ENCODE assay signal across 15 cellular contexts in the genomic region with DNA sequence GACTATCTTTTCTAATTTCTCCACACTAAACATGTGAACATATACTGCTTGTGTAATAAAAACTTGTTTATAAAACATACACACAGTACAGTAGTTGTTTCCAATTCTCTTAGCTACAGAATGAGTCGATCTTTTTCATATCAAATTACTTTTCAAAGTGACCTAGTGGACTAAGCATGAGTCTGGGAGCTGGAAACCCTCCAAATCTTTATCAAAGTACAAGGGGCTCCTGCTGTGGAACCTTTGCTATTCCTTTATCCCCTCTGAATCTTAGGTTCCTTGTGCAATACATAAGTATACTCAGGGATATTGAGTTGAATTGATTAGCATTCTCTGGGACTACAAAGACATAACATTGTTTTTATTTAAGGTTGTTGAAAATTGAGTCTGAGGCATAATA. TPM values are rescaled to one million over a fixed set of nuclear protein-coding genes. Genes with fewer than 3 reads are reported as not detected.
DNase-seq lines count a peak whose midpoint lies in the region; ATAC-seq and TF ChIP-seq lines count a peak whose summit lies in the region.
"Had no signal": no experiment of that assay in that cellular context is flagged by ENCODE, and none has a peak within 500 bp of the region (broad histone marks: within the 10 kb centered on the region; RNA-seq: fewer than 3 reads in every experiment).

No MANE protein-coding gene starts in this region.

- TF ChIP-seq RAD21 in HCT116 (IDR thresholded peaks at IDR 0.05; ENCODE audit: low read depth): no peak

- no peak overlapping the region for H3K27ac ChIP-seq in HCT116 (ENCODE audit: low read depth, low read length)
- no peak overlapping the region for H3K27ac ChIP-seq in PC-3 (ENCODE audit: low read length)

- H3K27ac Mint-ChIP-seq in activated naive CD8-positive, alpha-beta T cell treated with anti-CD3 and anti-CD28 coated beads, Interleukin-2, amount 50 U/mL, for 24 hours: no peak overlapping the region

- H3K9me3 Mint-ChIP-seq in activated naive CD8-positive, alpha-beta T cell treated with anti-CD3 and anti-CD28 coated beads, Interleukin-2, amount 50 U/mL, for 24 hours: no peaks in the 10 kb centered on the region

- BruUV-seq in HCT116 (replicated peaks; lab: Mats Ljungman, UMichigan): no TSS peak
- BruUV-seq in PC-3 (replicated peaks; lab: Mats Ljungman, UMichigan): no TSS peak

- intact Hi-C loops in HCT116 (cut with micrococcal nuclease) (no loop called here), PC-3 (cut with micrococcal nuclease) (no loop called here)

- peaks cover 64% of the 10 kb centered on the region for H3K4me1 Mint-ChIP-seq in activated naive CD8-positive, alpha-beta T cell treated with anti-CD3 and anti-CD28 coated beads, Interleukin-2, amount 50 U/mL, for 24 hours

- no peaks in the 10 kb centered on the region for H3K9me2 ChIP-seq in HCT116 (ENCODE audit: insufficient read depth)
- no peaks in the 10 kb centered on the region for H3K9me2 ChIP-seq in PC-3 (replicated peaks; ENCODE audit: low read length)

- no peaks in the 10 kb centered on the region for H3K27me3 Mint-ChIP-seq in activated naive CD8-positive, alpha-beta T cell treated with anti-CD3 and anti-CD28 coated beads, Interleukin-2, amount 50 U/mL, for 24 hours

- H3K9ac ChIP-seq in HCT116 (ENCODE audit: low read length) (no peak overlapping the region), PC-3 (ENCODE audit: low read length) (no peak overlapping the region)

- no peak overlapping the region for H3K4me2 ChIP-seq in HCT116 (ENCODE audit: low read length)
- no peak overlapping the region for H3K4me2 ChIP-seq in PC-3 (ENCODE audit: low read length)

- TF ChIP-seq CTCF in HCT116 (IDR thresholded peaks at IDR 0.05 in 2 of 3, conservative IDR thresholded peaks at IDR 0.05 in 1 of 3; ENCODE audit: borderline replicate concordance in 1 of 3, insufficient read depth in 1 of 3, low read depth in 2 of 3, low read length in 2 of 3) (no peak), PC-3 (conservative IDR thresholded peaks at IDR 0.05; ENCODE audit: low read depth, low read length) (no peak)

- DNase-seq in HCT116 (ENCODE audit: low read depth, low spot score): no peak
- peak; percentile 22 for DNase-seq in PC-3
- DNase-seq in brain pericyte (ENCODE audit: low read depth, low spot score): peak; percentile 16
- peak; percentile 31 for DNase-seq in smooth muscle cell of the brain vasculature (ENCODE audit: low read depth, low spot score)
- no peak for DNase-seq in activated naive CD8-positive, alpha-beta T cell treated with anti-CD3 and anti-CD28 coated beads, Interleukin-2, amount 50 U/mL, for 24 hours
- DNase-seq: ACHN; Calu3; CD4-positive, CD25-positive, alpha-beta regulatory T cell; DND-41; NCI-H1436 treated with DMSO at 0.1 percent for 48 hours; NCI-H2081; NCI-H2227 treated with DMSO at 0.1 percent for 48 hours; NCI-H526 treated with DMSO at 0.1 percent for 48 hours had no signal

- RAD21 ChIA-PET in HCT116 (lab: Charles Lee; ENCODE audit: low non-redundant PET in 1 of 2, low total read pairs in 2 of 2, uncharacterized antibody in 2 of 2, unreplicated experiment in 2 of 2): no interaction called here

- H3K9me3 ChIP-seq in HCT116 (ENCODE audit: control insufficient read depth in 1 of 2, insufficient read depth in 1 of 2, low read depth in 1 of 2, low read length in 2 of 2) (no peaks in the 10 kb centered on the region), PC-3 (ENCODE audit: low read length) (no peaks in the 10 kb centered on the region)

- POLR2A ChIA-PET in HCT116 (lab: Charles Lee) (no interaction called here), PC-3 (lab: Charles Lee; ENCODE audit: unreplicated experiment) (interaction anchor here (0.5 kb wide), 1 partner anchor 18 kb away, joined by 3 read pairs; no protein-coding TSS in a partner anchor)

- H3K4me1 ChIP-seq in HCT116 (ENCODE audit: control insufficient read depth in 1 of 2, insufficient read depth in 2 of 2, low read length in 2 of 2) (peaks cover 0 to 5% of the 10 kb centered on the region in 2 experiments; a peak in 1 of 4 replicates), PC-3 (ENCODE audit: insufficient read depth, low read length) (no peaks in the 10 kb centered on the region)

- no peaks in the 10 kb centered on the region for H3K79me2 ChIP-seq in HCT116 (ENCODE audit: insufficient read depth, low read length)
- H3K79me2 ChIP-seq in PC-3 (ENCODE audit: low read length): no peaks in the 10 kb centered on the region

- no peak overlapping the region for H3K4me3 ChIP-seq in HCT116 (replicated peaks in 1 of 2; ENCODE audit: low read depth in 1 of 2, low read length in 2 of 2)
- H3K4me3 ChIP-seq in PC-3 (ENCODE audit: low read length): no peak overlapping the region

- no peak for ATAC-seq in HCT116
- no peak for ATAC-seq in PC-3
- no peak for ATAC-seq in activated naive CD8-positive, alpha-beta T cell treated with anti-CD3 and anti-CD28 coated beads, Interleukin-2, amount 50 U/mL, for 24 hours
- no peak for ATAC-seq in HG03045 (IDR thresholded peaks at IDR 0.05; ENCODE audit: unreplicated experiment)
- ATAC-seq in GM19463 (IDR thresholded peaks at IDR 0.05; ENCODE audit: unreplicated experiment): no peak

- no peaks in the 10 kb centered on the region for H3F3A ChIP-seq in PC-3 (ENCODE audit: low read length, unreplicated experiment)

- H4K20me1 ChIP-seq in HCT116 (ENCODE audit: insufficient read depth) (no peaks in the 10 kb centered on the region), PC-3 (ENCODE audit: low read length) (no peaks in the 10 kb centered on the region)

- CTCF ChIA-PET in HCT116 (lab: Charles Lee) (no interaction called here), PC-3 (lab: Charles Lee) (no interaction called here)

- TF ChIP-seq POLR2A in HCT116 (IDR thresholded peaks at IDR 0.05; ENCODE audit: borderline replicate concordance, extremely low read depth, insufficient read depth, insufficient read length): no peak

- H2AFZ ChIP-seq in HCT116 (ENCODE audit: low read depth, low read length, poor library complexity, severe bottlenecking) (peak overlapping the region; percentile 10), PC-3 (ENCODE audit: low read length) (no peak overlapping the region)

- H3K36me3 Mint-ChIP-seq in activated naive CD8-positive, alpha-beta T cell treated with anti-CD3 and anti-CD28 coated beads, Interleukin-2, amount 50 U/mL, for 24 hours (ENCODE audit: low read depth): no peaks in the 10 kb centered on the region
- H3K36me3 Mint-ChIP-seq: CD4-positive, CD25-positive, alpha-beta regulatory T cell had no signal

- no peak overlapping the region for H3K4me3 Mint-ChIP-seq in activated naive CD8-positive, alpha-beta T cell treated with anti-CD3 and anti-CD28 coated beads, Interleukin-2, amount 50 U/mL, for 24 hours
- H3K4me3 Mint-ChIP-seq: CD4-positive, CD25-positive, alpha-beta regulatory T cell had no signal

- no peaks in the 10 kb centered on the region for H3K36me3 ChIP-seq in HCT116 (ENCODE audit: control insufficient read depth in 1 of 2, insufficient read depth in 2 of 2, low read length in 2 of 2)
- no peaks in the 10 kb centered on the region for H3K36me3 ChIP-seq in PC-3 (ENCODE audit: low read depth, low read length)

- H3K27me3 ChIP-seq in HCT116 (ENCODE audit: insufficient read depth, low read length) (no peaks in the 10 kb centered on the region), PC-3 (ENCODE audit: low read length) (no peaks in the 10 kb centered on the region)

TF ChIP-seq in HCT116, 20 proteins besides CTCF, POLR2A, EP300 and RAD21 (continues in another document):
- TF ChIP-seq EZH2 (IDR thresholded peaks at IDR 0.05): no peak
- no peak for TF ChIP-seq EZH2phosphoT487 (IDR thresholded peaks at IDR 0.05; ENCODE audit: borderline replicate concordance)
- TF ChIP-seq CEBPB (IDR thresholded peaks at IDR 0.05; ENCODE audit: low read depth): no peak
- TF ChIP-seq, protein P1, sequence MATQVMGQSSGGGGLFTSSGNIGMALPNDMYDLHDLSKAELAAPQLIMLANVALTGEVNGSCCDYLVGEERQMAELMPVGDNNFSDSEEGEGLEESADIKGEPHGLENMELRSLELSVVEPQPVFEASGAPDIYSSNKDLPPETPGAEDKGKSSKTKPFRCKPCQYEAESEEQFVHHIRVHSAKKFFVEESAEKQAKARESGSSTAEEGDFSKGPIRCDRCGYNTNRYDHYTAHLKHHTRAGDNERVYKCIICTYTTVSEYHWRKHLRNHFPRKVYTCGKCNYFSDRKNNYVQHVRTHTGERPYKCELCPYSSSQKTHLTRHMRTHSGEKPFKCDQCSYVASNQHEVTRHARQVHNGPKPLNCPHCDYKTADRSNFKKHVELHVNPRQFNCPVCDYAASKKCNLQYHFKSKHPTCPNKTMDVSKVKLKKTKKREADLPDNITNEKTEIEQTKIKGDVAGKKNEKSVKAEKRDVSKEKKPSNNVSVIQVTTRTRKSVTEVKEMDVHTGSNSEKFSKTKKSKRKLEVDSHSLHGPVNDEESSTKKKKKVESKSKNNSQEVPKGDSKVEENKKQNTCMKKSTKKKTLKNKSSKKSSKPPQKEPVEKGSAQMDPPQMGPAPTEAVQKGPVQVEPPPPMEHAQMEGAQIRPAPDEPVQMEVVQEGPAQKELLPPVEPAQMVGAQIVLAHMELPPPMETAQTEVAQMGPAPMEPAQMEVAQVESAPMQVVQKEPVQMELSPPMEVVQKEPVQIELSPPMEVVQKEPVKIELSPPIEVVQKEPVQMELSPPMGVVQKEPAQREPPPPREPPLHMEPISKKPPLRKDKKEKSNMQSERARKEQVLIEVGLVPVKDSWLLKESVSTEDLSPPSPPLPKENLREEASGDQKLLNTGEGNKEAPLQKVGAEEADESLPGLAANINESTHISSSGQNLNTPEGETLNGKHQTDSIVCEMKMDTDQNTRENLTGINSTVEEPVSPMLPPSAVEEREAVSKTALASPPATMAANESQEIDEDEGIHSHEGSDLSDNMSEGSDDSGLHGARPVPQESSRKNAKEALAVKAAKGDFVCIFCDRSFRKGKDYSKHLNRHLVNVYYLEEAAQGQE (IDR thresholded peaks at IDR 0.05; ENCODE audit: low read depth): no peak
- TF ChIP-seq, protein P2, sequence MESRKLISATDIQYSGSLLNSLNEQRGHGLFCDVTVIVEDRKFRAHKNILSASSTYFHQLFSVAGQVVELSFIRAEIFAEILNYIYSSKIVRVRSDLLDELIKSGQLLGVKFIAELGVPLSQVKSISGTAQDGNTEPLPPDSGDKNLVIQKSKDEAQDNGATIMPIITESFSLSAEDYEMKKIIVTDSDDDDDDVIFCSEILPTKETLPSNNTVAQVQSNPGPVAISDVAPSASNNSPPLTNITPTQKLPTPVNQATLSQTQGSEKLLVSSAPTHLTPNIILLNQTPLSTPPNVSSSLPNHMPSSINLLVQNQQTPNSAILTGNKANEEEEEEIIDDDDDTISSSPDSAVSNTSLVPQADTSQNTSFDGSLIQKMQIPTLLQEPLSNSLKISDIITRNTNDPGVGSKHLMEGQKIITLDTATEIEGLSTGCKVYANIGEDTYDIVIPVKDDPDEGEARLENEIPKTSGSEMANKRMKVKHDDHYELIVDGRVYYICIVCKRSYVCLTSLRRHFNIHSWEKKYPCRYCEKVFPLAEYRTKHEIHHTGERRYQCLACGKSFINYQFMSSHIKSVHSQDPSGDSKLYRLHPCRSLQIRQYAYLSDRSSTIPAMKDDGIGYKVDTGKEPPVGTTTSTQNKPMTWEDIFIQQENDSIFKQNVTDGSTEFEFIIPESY (IDR thresholded peaks at IDR 0.05; ENCODE audit: extremely low read depth, insufficient replicate concordance, low read length): no peak
- TF ChIP-seq ELF1 (IDR thresholded peaks at IDR 0.05; ENCODE audit: borderline replicate concordance, low read depth): no peak

RNA-seq across cellular contexts. Expression of a gene that starts 48.7 kb away (rescaled TPM):
- total RNA-seq in HCT116 (2021; ENCODE audit: unreplicated experiment) (56.7 TPM), PC-3 (2014; rRNA removed) (14.7 and 18.5 TPM in 2 replicates)
- 27.9 and 35.0 TPM in 2 replicates for polyA plus RNA-seq in HCT116 (2012)

Comparison
In these comparisons a context has a peak if more than half of its experiments do, and no peak if none do; other contexts are left out.
1. DNase-seq: peak in PC-3 (single experiment), brain pericyte (single experiment) and smooth muscle cell of the brain vasculature (single experiment); none in HCT116 (single experiment) and activated naive CD8-positive, alpha-beta T cell treated with anti-CD3 and anti-CD28 coated beads, Interleukin-2, amount 50 U/mL, for 24 hours (single experiment).